ENCODE assay signal across 9 cellular contexts in genomic region chr3:4421121-4421520, GRCh38. TPM values are rescaled to one million over a fixed set of nuclear protein-coding genes. Genes with fewer than 3 reads are reported as not detected.
DNase-seq lines count a peak whose midpoint lies in the region; ATAC-seq and TF ChIP-seq lines count a peak whose summit lies in the region.
"Had no signal": no experiment of that assay in that cellular context is flagged by ENCODE, and none has a peak within 500 bp of the region (broad histone marks: within the 10 kb centered on the region; RNA-seq: fewer than 3 reads in every experiment).

No MANE protein-coding gene starts in this region.

- TF ChIP-seq POLR2A in gastroesophageal sphincter (IDR thresholded peaks at IDR 0.05), result no peak

- TF ChIP-seq CTCF in choroid plexus epithelial cell (conservative IDR thresholded peaks at IDR 0.05; ENCODE audit: low read depth, low read length) (no peak), gastroesophageal sphincter (IDR thresholded peaks at IDR 0.05) (no peak)

- H3K4me3 ChIP-seq in choroid plexus epithelial cell (ENCODE audit: low read depth, low read length) (no peak overlapping the region), gastroesophageal sphincter (no peak overlapping the region)
- H3K4me3 ChIP-seq: adrenal gland had no signal

- peak; percentile 80 for ATAC-seq in GM21423 (IDR thresholded peaks at IDR 0.05; ENCODE audit: unreplicated experiment)
- no peak for ATAC-seq in gastroesophageal sphincter

- no peaks in the 10 kb centered on the region for H3K27me3 ChIP-seq in gastroesophageal sphincter
- H3K27me3 ChIP-seq: adrenal gland had no signal

- no peak overlapping the region for H3K27ac ChIP-seq in gastroesophageal sphincter
- H3K27ac ChIP-seq: adrenal gland had no signal

- WGBS in gastroesophageal sphincter (ENCODE audit: low coverage in 1 of 2), 2 donors, result 80 to 100% methylated on average over 1 to 2 of the region's 2 CpGs

- in situ Hi-C loops in Caki2 (cut with HindIII; ENCODE audit: low pct_unique_long_range_greater_than_20kb, low sequenced_read_pairs), result no loop called here

- TF ChIP-seq EP300 in gastroesophageal sphincter (IDR thresholded peaks at IDR 0.05), result no peak

- DNase-seq in Caki2 (ENCODE audit: low read depth) (peak; percentile 62), HS-27A (ENCODE audit: low read depth) (peak; percentile 29), choroid plexus epithelial cell (ENCODE audit: low read depth) (peak; percentile 75), NCI-H345 (lab: John Stamatoyannopoulos, UW) (no peak), NCI-H1694 (lab: John Stamatoyannopoulos, UW) (no peak)
- DNase-seq in central memory CD4-positive, alpha-beta T cell, result no peak

- peaks cover 0 to 25% of the 10 kb centered on the region in 2 donors for H3K36me3 ChIP-seq in gastroesophageal sphincter

- H3K4me1 ChIP-seq in gastroesophageal sphincter, result peaks cover 0 to 13% (median 0%) of the 10 kb centered on the region in 3 donors
- H3K4me1 ChIP-seq: adrenal gland had no signal

- H3K9me3 ChIP-seq in gastroesophageal sphincter, result no peaks in the 10 kb centered on the region
- H3K9me3 ChIP-seq: adrenal gland had no signal

RNA-seq across cellular contexts. Expression of gene SUMF1, which starts 45.9 kb away (rescaled TPM):
- 27.6 and 32.3 TPM in 2 replicates for total RNA-seq in Caki2 (2014; rRNA removed; shearing (Covaris generic); ENCODE audit: low replicate concordance)
- total RNA-seq in gastroesophageal sphincter, result 10 to 100 TPM; 39.6 to 51.3 (median 47.0) TPM

Comparison
In these comparisons a context has a peak if more than half of its experiments do, and no peak if none do; other contexts are left out.
1. DNase-seq: peak in Caki2 (single experiment), HS-27A (single experiment) and choroid plexus epithelial cell (single experiment); none in NCI-H345 (single experiment), central memory CD4-positive, alpha-beta T cell (single experiment) and NCI-H1694 (single experiment).